Comparison of ENCODE assay signal across 27 cellular contexts in the genomic region with DNA sequence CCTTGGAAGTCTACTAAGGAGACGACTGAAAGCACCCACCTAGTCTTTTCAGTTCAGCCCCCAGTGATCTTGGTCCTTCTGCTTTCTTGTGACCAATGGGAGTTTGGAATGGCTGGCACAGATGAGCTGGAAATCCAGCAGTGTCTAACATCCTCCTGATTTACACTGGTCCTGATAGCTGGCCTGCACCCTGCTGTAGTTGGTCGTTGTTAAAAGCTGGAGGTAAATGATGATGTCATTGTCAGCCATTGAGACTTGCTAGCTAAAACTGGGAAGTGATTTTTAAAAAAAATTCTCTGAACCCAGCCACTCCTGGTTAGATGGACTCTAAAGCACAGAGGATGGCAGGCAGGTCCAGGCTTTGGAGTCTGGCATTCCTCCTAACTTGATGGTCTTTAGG. TPM values are rescaled to one million over a fixed set of nuclear protein-coding genes. Genes with fewer than 3 reads are reported as not detected.
A peak's percentile ranks its signal among the peaks of the same experiment; 100 is the strongest.
DNase-seq lines count a peak whose midpoint lies in the region; ATAC-seq, FAIRE-seq and TF ChIP-seq lines count a peak whose summit lies in the region.
"Had no signal": no experiment of that assay in that cellular context is flagged by ENCODE, and none has a peak within 500 bp of the region (broad histone marks: within the 10 kb centered on the region; RNA-seq: fewer than 3 reads in every experiment).

No MANE protein-coding gene starts in this region.

- H3K9me3 Mint-ChIP-seq in activated CD8-positive, alpha-beta T cell treated with anti-CD3 and anti-CD28 coated beads for 36 hours: no peaks in the 10 kb centered on the region
- H3K9me3 Mint-ChIP-seq in activated CD8-positive, alpha-beta T cell treated with anti-CD3 and anti-CD28 coated beads, Interleukin-2, amount 10 ng/mL, durations not matched to agents 7 days and 5 days (ENCODE audit: insufficient read depth): no peaks in the 10 kb centered on the region
- H3K9me3 Mint-ChIP-seq in stimulated activated naive B cell treated with anti-CD40 and anti-IgM and Interleukin-4, amounts not matched to agents 10 μg/mL and 1 μg/mL and 100 μg/mL, for 72 hours: no peaks in the 10 kb centered on the region
- H3K9me3 Mint-ChIP-seq: activated naive CD4-positive, alpha-beta T cell treated with anti-CD3 and anti-CD28 coated beads, Interleukin-2, amount 10 ng/mL, durations not matched to agents 7 days and 5 days; H9 had no signal

- no peaks in the 10 kb centered on the region for H3K9me3 ChIP-seq in OCI-LY3 (ENCODE audit: insufficient read depth, low read length)
- no peaks in the 10 kb centered on the region for H3K9me3 ChIP-seq in adrenal gland (replicated peaks in 1 of 3)
- H3K9me3 ChIP-seq in kidney (ENCODE audit: control insufficient read depth in 1 of 2, low read length in 2 of 2): no peaks in the 10 kb centered on the region
- H3K9me3 ChIP-seq in tibial artery: no peaks in the 10 kb centered on the region
- H3K9me3 ChIP-seq: neutrophil, psoas muscle had no signal

- H3K4me1 Mint-ChIP-seq in activated CD8-positive, alpha-beta T cell treated with anti-CD3 and anti-CD28 coated beads for 36 hours (ENCODE audit: low read depth): peaks cover 3% of the 10 kb centered on the region
- peaks cover 6% of the 10 kb centered on the region for H3K4me1 Mint-ChIP-seq in activated CD8-positive, alpha-beta T cell treated with anti-CD3 and anti-CD28 coated beads, Interleukin-2, amount 10 ng/mL, durations not matched to agents 7 days and 5 days (ENCODE audit: low read depth)
- H3K4me1 Mint-ChIP-seq in stimulated activated naive B cell treated with anti-CD40 and anti-IgM and Interleukin-4, amounts not matched to agents 10 μg/mL and 1 μg/mL and 100 μg/mL, for 72 hours: peaks cover 4 to 12% of the 10 kb centered on the region in 2 donors
- H3K4me1 Mint-ChIP-seq: activated naive CD4-positive, alpha-beta T cell treated with anti-CD3 and anti-CD28 coated beads, Interleukin-2, amount 10 ng/mL, durations not matched to agents 7 days and 5 days had no signal

- no peak for DNase-seq in activated CD8-positive, alpha-beta T cell treated with anti-CD3 and anti-CD28 coated beads for 36 hours
- no peak for DNase-seq in activated CD8-positive, alpha-beta T cell treated with anti-CD3 and anti-CD28 coated beads, Interleukin-2, amount 10 ng/mL, durations not matched to agents 7 days and 5 days
- DNase-seq in adrenal gland (no peak), kidney (no peak), tibial artery (no peak)
- DNase-seq in stimulated activated naive B cell treated with anti-CD40 and anti-IgM and Interleukin-4, amounts not matched to agents 10 μg/mL and 1 μg/mL and 100 μg/mL, for 72 hours: no peak
- no peak for DNase-seq in stimulated activated CD4-positive, alpha-beta T cell treated with anti-CD3 and anti-CD28 coated beads, Interleukin-2, amount 100 ng/mL, for 48 hours
- DNase-seq: ACHN; activated naive CD4-positive, alpha-beta T cell treated with anti-CD3 and anti-CD28 coated beads, Interleukin-2, amount 10 ng/mL, durations not matched to agents 7 days and 5 days; activated T-cell treated with anti-CD3 and anti-CD28 coated beads, Interleukin-2, amount 50 U/mL, for 1 hour; cerebellar nuclear complex; erythroblast; H9; left colon; mesenchymal stem cell; NCI-H446; NCI-H82; psoas muscle; SHP77; substantia nigra had no signal

- no peaks in the 10 kb centered on the region for H3K27me3 Mint-ChIP-seq in activated CD8-positive, alpha-beta T cell treated with anti-CD3 and anti-CD28 coated beads for 36 hours
- no peaks in the 10 kb centered on the region for H3K27me3 Mint-ChIP-seq in activated CD8-positive, alpha-beta T cell treated with anti-CD3 and anti-CD28 coated beads, Interleukin-2, amount 10 ng/mL, durations not matched to agents 7 days and 5 days (ENCODE audit: low read depth)
- H3K27me3 Mint-ChIP-seq in stimulated activated naive B cell treated with anti-CD40 and anti-IgM and Interleukin-4, amounts not matched to agents 10 μg/mL and 1 μg/mL and 100 μg/mL, for 72 hours: no peaks in the 10 kb centered on the region
- H3K27me3 Mint-ChIP-seq: activated naive CD4-positive, alpha-beta T cell treated with anti-CD3 and anti-CD28 coated beads, Interleukin-2, amount 10 ng/mL, durations not matched to agents 7 days and 5 days had no signal

- TF ChIP-seq CTCF in activated CD8-positive, alpha-beta T cell treated with anti-CD3 and anti-CD28 coated beads for 36 hours (IDR thresholded peaks at IDR 0.05): no peak
- TF ChIP-seq CTCF in OCI-LY3 (IDR thresholded peaks at IDR 0.05; ENCODE audit: low read depth, low read length) (no peak), adrenal gland (IDR thresholded peaks at IDR 0.05) (no peak), kidney (IDR thresholded peaks at IDR 0.05; ENCODE audit: borderline replicate concordance, extremely low read depth, insufficient read depth) (no peak), tibial artery (IDR thresholded peaks at IDR 0.05) (no peak)

- ATAC-seq in activated CD8-positive, alpha-beta T cell treated with anti-CD3 and anti-CD28 coated beads for 36 hours: no peak
- ATAC-seq in activated CD8-positive, alpha-beta T cell treated with anti-CD3 and anti-CD28 coated beads, Interleukin-2, amount 10 ng/mL, durations not matched to agents 7 days and 5 days: no peak
- ATAC-seq in stimulated activated naive B cell treated with anti-CD40 and anti-IgM and Interleukin-4, amounts not matched to agents 10 μg/mL and 1 μg/mL and 100 μg/mL, for 72 hours (replicated peaks): no peak
- ATAC-seq: activated CD4-positive, CD25-positive, alpha-beta regulatory T cell treated with anti-CD3 and anti-CD28 coated beads, Interleukin-2, amount 50 U/mL, for 24 hours; psoas muscle had no signal

- H3K27ac ChIP-seq in OCI-LY3 (ENCODE audit: low read length) (peak overlapping the region; percentile 16; the same call in 1 of the 2 replicates), adrenal gland (peak overlapping the region in 4 of 5 donors; percentile 9 to 79 (median 68)), kidney (ENCODE audit: low read depth in 2 of 2, low read length in 2 of 2) (no peak overlapping the region), tibial artery (no peak overlapping the region)
- H3K27ac ChIP-seq: HL-60, neutrophil, psoas muscle had no signal

- H4K20me1 ChIP-seq in OCI-LY3 (ENCODE audit: insufficient read depth, low read length): peaks cover 10% of the 10 kb centered on the region; the same call in 1 of the 2 replicates

- FAIRE-seq in kidney (lab: Jason Lieb, UNC): no peak

- peaks cover 35% of the 10 kb centered on the region for H3K36me3 Mint-ChIP-seq in activated CD8-positive, alpha-beta T cell treated with anti-CD3 and anti-CD28 coated beads for 36 hours (ENCODE audit: low read depth)
- H3K36me3 Mint-ChIP-seq in activated CD8-positive, alpha-beta T cell treated with anti-CD3 and anti-CD28 coated beads, Interleukin-2, amount 10 ng/mL, durations not matched to agents 7 days and 5 days (ENCODE audit: low read depth): peaks cover 60% of the 10 kb centered on the region
- H3K36me3 Mint-ChIP-seq in stimulated activated naive B cell treated with anti-CD40 and anti-IgM and Interleukin-4, amounts not matched to agents 10 μg/mL and 1 μg/mL and 100 μg/mL, for 72 hours: peaks cover 21 to 58% of the 10 kb centered on the region in 2 donors

- no peak overlapping the region for H2AFZ ChIP-seq in OCI-LY3 (ENCODE audit: low read depth, low read length)

- TF ChIP-seq POLR2A in adrenal gland (IDR thresholded peaks at IDR 0.05): no peak

- CTCF ChIA-PET in activated CD8-positive, alpha-beta T cell treated with anti-CD3 and anti-CD28 coated beads for 36 hours (lab: Charles Lee): interaction anchor here (1.7 to 1.8 kb wide), 2 partner anchors 15 to 37 kb away, joined by 4 to 6 read pairs; no protein-coding TSS in a partner anchor
- CTCF ChIA-PET in activated CD8-positive, alpha-beta T cell treated with anti-CD3 and anti-CD28 coated beads, Interleukin-2, amount 10 ng/mL, durations not matched to agents 7 days and 5 days (lab: Charles Lee): no interaction called here

- H3K4me1 ChIP-seq in OCI-LY3 (ENCODE audit: low read length) (no peaks in the 10 kb centered on the region), adrenal gland (replicated peaks in 1 of 2) (peaks cover 17 to 32% of the 10 kb centered on the region in 2 donors), kidney (ENCODE audit: control insufficient read depth in 1 of 2, insufficient read depth in 1 of 2, low read depth in 1 of 2, low read length in 2 of 2) (no peaks in the 10 kb centered on the region), tibial artery (no peaks in the 10 kb centered on the region)
- H3K4me1 ChIP-seq: psoas muscle had no signal

- no peak overlapping the region for H3K4me3 Mint-ChIP-seq in activated CD8-positive, alpha-beta T cell treated with anti-CD3 and anti-CD28 coated beads for 36 hours
- no peak overlapping the region for H3K4me3 Mint-ChIP-seq in activated CD8-positive, alpha-beta T cell treated with anti-CD3 and anti-CD28 coated beads, Interleukin-2, amount 10 ng/mL, durations not matched to agents 7 days and 5 days
- H3K4me3 Mint-ChIP-seq in stimulated activated naive B cell treated with anti-CD40 and anti-IgM and Interleukin-4, amounts not matched to agents 10 μg/mL and 1 μg/mL and 100 μg/mL, for 72 hours: no peak overlapping the region
- H3K4me3 Mint-ChIP-seq: activated naive CD4-positive, alpha-beta T cell treated with anti-CD3 and anti-CD28 coated beads, Interleukin-2, amount 10 ng/mL, durations not matched to agents 7 days and 5 days; H9 had no signal

- no peak overlapping the region for H3K4me2 ChIP-seq in OCI-LY3 (ENCODE audit: low read length)

- H3K79me2 ChIP-seq in OCI-LY3 (ENCODE audit: low read length): 0 out of 2 replicates have a peak, but pooled peaks cover 7% of the 10 kb centered on the region

- POLR2A ChIA-PET in activated CD8-positive, alpha-beta T cell treated with anti-CD3 and anti-CD28 coated beads for 36 hours (lab: Charles Lee): interaction anchor here (0.9 to 7.9 kb wide), 6 partner anchors 9 to 43 kb away, joined by 3 to 97 read pairs (median 4); partner anchors contain the start of genes CCT7 and PRADC1
- POLR2A ChIA-PET in activated CD8-positive, alpha-beta T cell treated with anti-CD3 and anti-CD28 coated beads, Interleukin-2, amount 10 ng/mL, durations not matched to agents 7 days and 5 days (lab: Charles Lee): no interaction called here

- H3K36me3 ChIP-seq in OCI-LY3 (replicated peaks; ENCODE audit: low read depth, low read length): peaks cover 70% of the 10 kb centered on the region
- H3K36me3 ChIP-seq in adrenal gland (replicated peaks in 1 of 2): peaks cover 0 to 57% of the 10 kb centered on the region in 2 donors
- peaks cover 40 to 41% of the 10 kb centered on the region in 2 donors for H3K36me3 ChIP-seq in kidney (ENCODE audit: control insufficient read depth in 1 of 2, insufficient read depth in 2 of 2, low read length in 2 of 2)
- H3K36me3 ChIP-seq in tibial artery: peaks cover 50 to 71% (median 62%) of the 10 kb centered on the region in 3 donors

- H3K27me3 ChIP-seq in OCI-LY3 (ENCODE audit: low read depth, low read length): no peaks in the 10 kb centered on the region
- H3K27me3 ChIP-seq in adrenal gland: no peaks in the 10 kb centered on the region
- no peaks in the 10 kb centered on the region for H3K27me3 ChIP-seq in tibial artery
- H3K27me3 ChIP-seq: neutrophil had no signal

- H3K27ac Mint-ChIP-seq in activated CD8-positive, alpha-beta T cell treated with anti-CD3 and anti-CD28 coated beads for 36 hours: peak overlapping the region; percentile 49
- H3K27ac Mint-ChIP-seq in activated CD8-positive, alpha-beta T cell treated with anti-CD3 and anti-CD28 coated beads, Interleukin-2, amount 10 ng/mL, durations not matched to agents 7 days and 5 days: no peak overlapping the region
- H3K27ac Mint-ChIP-seq in stimulated activated naive B cell treated with anti-CD40 and anti-IgM and Interleukin-4, amounts not matched to agents 10 μg/mL and 1 μg/mL and 100 μg/mL, for 72 hours: peak overlapping the region; percentile 72
- H3K27ac Mint-ChIP-seq: activated naive CD4-positive, alpha-beta T cell treated with anti-CD3 and anti-CD28 coated beads, Interleukin-2, amount 10 ng/mL, durations not matched to agents 7 days and 5 days had no signal

- intact Hi-C loops in activated CD8-positive, alpha-beta T cell treated with anti-CD3 and anti-CD28 coated beads for 36 hours (cut with micrococcal nuclease): no loop called here
- intact Hi-C loops in adrenal gland (cut with DNase I): no loop called here
- intact Hi-C loops in kidney (cut with DNase I): no loop called here
- intact Hi-C loops in tibial artery (cut with DNase I; ENCODE audit: low total_unique reads): no loop called here

- H3K4me3 ChIP-seq in OCI-LY3 (ENCODE audit: low read length) (no peak overlapping the region), adrenal gland (no peak overlapping the region), kidney (ENCODE audit: low read length in 2 of 2) (no peak overlapping the region), tibial artery (no peak overlapping the region)
- H3K4me3 ChIP-seq: psoas muscle had no signal

- WGBS in adrenal gland, 4 donors: 38 to 52% (median 51%) methylated on average over 2 of the region's 2 CpGs

- H3K9ac ChIP-seq in OCI-LY3 (ENCODE audit: low read length) (no peak overlapping the region), kidney (ENCODE audit: low read length in 2 of 2) (no peak overlapping the region)

RNA-seq across cellular contexts. Expression of gene CCT7, which starts 19.3 kb away (rescaled TPM):
- 100 to 1,000 TPM; 628 to 660 TPM for total RNA-seq in activated CD8-positive, alpha-beta T cell treated with anti-CD3 and anti-CD28 coated beads for 36 hours
- total RNA-seq in activated CD8-positive, alpha-beta T cell treated with anti-CD3 and anti-CD28 coated beads, Interleukin-2, amount 10 ng/mL, durations not matched to agents 7 days and 5 days: 100 to 1,000 TPM; 347 to 362 TPM
- 100 to 1,000 TPM; 203 to 581 (median 294) TPM for total RNA-seq in adrenal gland
- polyA plus RNA-seq in adrenal gland: 100 to 1,000 TPM; 120 to 424 (median 246) TPM
- 164 TPM for total RNA-seq in kidney
- polyA plus RNA-seq in kidney (ENCODE audit: insufficient read depth, low read depth, low replicate concordance): 173 TPM

RNA-seq across cellular contexts. Expression of gene PRADC1, which starts 20.4 kb away (rescaled TPM):
- total RNA-seq in activated CD8-positive, alpha-beta T cell treated with anti-CD3 and anti-CD28 coated beads for 36 hours: 10 to 100 TPM; 12.4 to 16.2 TPM
- 10 to 100 TPM; 19.0 to 19.1 TPM for total RNA-seq in activated CD8-positive, alpha-beta T cell treated with anti-CD3 and anti-CD28 coated beads, Interleukin-2, amount 10 ng/mL, durations not matched to agents 7 days and 5 days
- total RNA-seq in adrenal gland (10 to 100 TPM; 24.4 to 76.3 (median 33.3) TPM), kidney (16.1 TPM)
- polyA plus RNA-seq in adrenal gland (10 to 100 TPM; 37.9 to 65.8 (median 63.2) TPM), kidney (ENCODE audit: insufficient read depth, low read depth, low replicate concordance) (57.7 TPM)

RNA-seq across cellular contexts. Expression of gene FBXO41, which starts 30.9 kb away (rescaled TPM):
- total RNA-seq in activated CD8-positive, alpha-beta T cell treated with anti-CD3 and anti-CD28 coated beads for 36 hours: 10 to 100 TPM; 41.5 to 42.0 TPM
- total RNA-seq in activated CD8-positive, alpha-beta T cell treated with anti-CD3 and anti-CD28 coated beads, Interleukin-2, amount 10 ng/mL, durations not matched to agents 7 days and 5 days: 10 to 100 TPM; 32.0 to 32.3 TPM
- total RNA-seq in adrenal gland (1 to 10 TPM; 4.4 to 8.1 (median 6.0) TPM), kidney (5.2 TPM)
- polyA plus RNA-seq in adrenal gland (10 to 100 TPM in 1 of 3 donors, 1 to 10 TPM in 2; 1.8 to 12.0 (median 3.7) TPM), kidney (ENCODE audit: insufficient read depth, low read depth, low replicate concordance) (0.49 TPM)

RNA-seq across cellular contexts. Expression of gene SMYD5, which starts 39.4 kb away (rescaled TPM):
- total RNA-seq in activated CD8-positive, alpha-beta T cell treated with anti-CD3 and anti-CD28 coated beads for 36 hours: 10 to 100 TPM; 39.6 to 48.6 TPM
- 10 to 100 TPM; 16.6 to 21.3 TPM for total RNA-seq in activated CD8-positive, alpha-beta T cell treated with anti-CD3 and anti-CD28 coated beads, Interleukin-2, amount 10 ng/mL, durations not matched to agents 7 days and 5 days
- 10 to 100 TPM in 7 of 8 donors, 1 to 10 TPM in 1; 8.7 to 35.0 (median 27.8) TPM for total RNA-seq in adrenal gland
- polyA plus RNA-seq in adrenal gland: 10 to 100 TPM; 25.7 to 45.4 (median 34.7) TPM
- total RNA-seq in kidney: 23.5 TPM
- 20.8 TPM for polyA plus RNA-seq in kidney (ENCODE audit: insufficient read depth, low read depth, low replicate concordance)

RNA-seq across cellular contexts. Expression of gene EGR4, which starts 39.9 kb away (rescaled TPM):
- under 1 TPM; 0.11 to 0.29 TPM for total RNA-seq in activated CD8-positive, alpha-beta T cell treated with anti-CD3 and anti-CD28 coated beads for 36 hours
- not detected for total RNA-seq in activated CD8-positive, alpha-beta T cell treated with anti-CD3 and anti-CD28 coated beads, Interleukin-2, amount 10 ng/mL, durations not matched to agents 7 days and 5 days
- under 1 TPM in 1 of 8 donors, not detected in 7; 0.30 TPM for total RNA-seq in adrenal gland
- polyA plus RNA-seq in adrenal gland: under 1 TPM in 2 of 3 donors, not detected in 1; 0.20 to 0.32 TPM
- not detected for total RNA-seq in kidney
- not detected for polyA plus RNA-seq in kidney (ENCODE audit: insufficient read depth, low read depth, low replicate concordance)
- total RNA-seq: fibroblast of villous mesenchyme, left colon, psoas muscle, urinary bladder had no signal
- polyA plus RNA-seq: BJ, psoas muscle had no signal

Comparison
In these comparisons a context has a peak if more than half of its experiments do, and no peak if none do; other contexts are left out.
1. H3K27ac ChIP-seq: peak in OCI-LY3 (single experiment) and adrenal gland (4 of 5); none in kidney (0 of 2) and tibial artery (0 of 2).